In the genomic region with DNA sequence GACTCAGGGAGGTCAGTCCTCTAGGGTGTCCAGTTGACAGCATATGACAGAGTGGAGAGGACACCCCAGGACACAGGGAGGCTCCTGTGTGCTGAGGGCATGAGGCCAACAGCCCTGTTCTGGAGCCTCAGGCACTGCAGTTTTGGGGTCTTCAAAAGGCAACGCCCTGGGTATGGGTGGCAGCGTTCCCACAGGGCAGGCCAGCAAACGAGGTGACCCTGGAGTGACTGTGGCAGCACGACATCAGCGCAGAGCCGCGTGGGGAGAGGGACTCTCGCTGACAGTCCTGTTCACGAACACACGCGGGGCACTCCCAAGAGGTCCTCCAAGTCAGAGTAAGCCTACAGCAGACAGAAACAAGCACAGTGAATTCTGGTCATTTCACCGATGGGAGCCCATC, we compare ENCODE assay signal across 22 cellular contexts.
"Had no signal": no experiment of that assay in that cellular context is flagged by ENCODE, and none has a peak within 500 bp of the region (broad histone marks: within the 10 kb centered on the region; RNA-seq: fewer than 3 reads in every experiment).

No MANE protein-coding gene starts in this region.

- DNase-seq: cerebellar nuclear complex; dermis blood vessel endothelial cell; endodermal cell; erythroblast; foreskin melanocyte; heart left ventricle; hypothalamus; islet precursor cell; left ventricle myocardium inferior; naive thymus-derived CD4-positive, alpha-beta T cell; stimulated activated CD4-positive, alpha-beta T cell treated with anti-CD3 and anti-CD28 coated beads, Interleukin-12 subunit alpha, Interleukin-12 subunit beta, amount 100 ng/mL, for 4 hours; stimulated activated naive CD8-positive, alpha-beta T cell treated with anti-CD3 and anti-CD28 coated beads, Interleukin-15, Interleukin-2, amounts not matched to agents 100 U/mL and 50 U/mL, for 24 hours; thyroid gland; upper lobe of left lung; uterus had no signal

- H3K27me3 ChIP-seq: cardiac muscle cell, thyroid gland, upper lobe of left lung, uterus had no signal

- ATAC-seq: heart left ventricle; naive thymus-derived CD4-positive, alpha-beta T cell; psoas muscle; stimulated activated naive CD8-positive, alpha-beta T cell treated with anti-CD3 and anti-CD28 coated beads, Interleukin-15, Interleukin-2, amounts not matched to agents 100 U/mL and 50 U/mL, for 24 hours had no signal

- H3K4me1 ChIP-seq: parathyroid adenoma, psoas muscle, upper lobe of left lung had no signal

- H3K36me3 ChIP-seq: cardiac muscle cell, heart left ventricle, left ventricle myocardium inferior, suprapubic skin, thyroid gland, upper lobe of left lung, uterus had no signal

- H3K4me3 Mint-ChIP-seq: endodermal cell; naive thymus-derived CD4-positive, alpha-beta T cell had no signal

- H3K27ac ChIP-seq: cardiac muscle cell, parathyroid adenoma, psoas muscle, suprapubic skin, thyroid gland, upper lobe of left lung, uterus had no signal

- FAIRE-seq: colon, endothelial cell of umbilical vein had no signal

- H3K9me3 Mint-ChIP-seq: endodermal cell had no signal

- H3K4me3 ChIP-seq: cardiac muscle cell, heart left ventricle, left ventricle myocardium inferior, lung, psoas muscle, suprapubic skin, thyroid gland, upper lobe of left lung, uterus had no signal

- H3K36me3 Mint-ChIP-seq: naive thymus-derived CD4-positive, alpha-beta T cell had no signal

- H3K79me2 ChIP-seq: parathyroid adenoma had no signal

- H2AFZ ChIP-seq: parathyroid adenoma had no signal

- H3K9me3 ChIP-seq: heart left ventricle, left ventricle myocardium inferior, psoas muscle, suprapubic skin, thyroid gland, upper lobe of left lung, uterus had no signal

- H3K27ac Mint-ChIP-seq: endodermal cell; naive thymus-derived CD4-positive, alpha-beta T cell had no signal
